ENCODE assay signal across 11 cellular contexts in genomic region chr3:152278674-152279427, GRCh38. TPM values are rescaled to one million over a fixed set of nuclear protein-coding genes. Genes with fewer than 3 reads are reported as not detected.
A peak's percentile ranks its signal among the peaks of the same experiment; 100 is the strongest.
DNase-seq lines count a peak whose midpoint lies in the region; ATAC-seq, FAIRE-seq and TF ChIP-seq lines count a peak whose summit lies in the region.
"Had no signal": no experiment of that assay in that cellular context is flagged by ENCODE, and none has a peak within 500 bp of the region (broad histone marks: within the 10 kb centered on the region; RNA-seq: fewer than 3 reads in every experiment).

No MANE protein-coding gene starts in this region.

- in situ Hi-C loops in GM23248 (cut with MboI): no loop called here

- intact Hi-C loops in esophagus squamous epithelium (cut with DNase I): no loop called here

- H3K4me2 ChIP-seq in GM23248 (ENCODE audit: unreplicated experiment): peak overlapping the region; percentile 54

- H3K4me3 ChIP-seq in GM23248: no peak overlapping the region
- no peak overlapping the region for H3K4me3 ChIP-seq in RWPE2 (ENCODE audit: severe bottlenecking)
- peak overlapping the region in 1 of 4 donors; percentile 1 for H3K4me3 ChIP-seq in esophagus squamous epithelium
- no peak overlapping the region for H3K4me3 ChIP-seq in small intestine (ENCODE audit: low read depth in 1 of 2, low read length in 2 of 2)
- H3K4me3 ChIP-seq: pancreas had no signal

- 56 to 61% methylated on average over 6 of the region's 6 CpGs for WGBS in GM23248 (ENCODE audit: low coverage in 1 of 2, low lambda C conversion rate in 2 of 2, missing lambda C conversion rate in 2 of 2), 2 experiments
- 60 to 70% methylated on average over 6 of the region's 6 CpGs for WGBS in esophagus squamous epithelium, 2 donors
- WGBS in small intestine, 3 donors: 62 to 72% (median 66%) methylated on average over 6 of the region's 6 CpGs

- no peaks in the 10 kb centered on the region for H3K27me3 ChIP-seq in GM23248 (replicated peaks; ENCODE audit: insufficient read depth)
- no peaks in the 10 kb centered on the region for H3K27me3 ChIP-seq in RWPE2 (ENCODE audit: insufficient read depth, poor library complexity, severe bottlenecking)
- H3K27me3 ChIP-seq in esophagus squamous epithelium: no peaks in the 10 kb centered on the region
- H3K27me3 ChIP-seq in small intestine (ENCODE audit: control insufficient read depth in 2 of 2, insufficient read depth in 2 of 2, low read length in 2 of 2): no peaks in the 10 kb centered on the region
- H3K27me3 ChIP-seq: pancreas had no signal

- DNase-seq in GM23248 (peak; percentile 56), RWPE2 (ENCODE audit: low spot score) (no peak), esophagus squamous epithelium (lab: John Stamatoyannopoulos, UW) (no peak), small intestine (no peak), omental fat pad (ENCODE audit: low spot score) (no peak)
- DNase-seq: NCI-H187 treated with DMSO at 0.1 percent for 48 hours, pancreas had no signal

- 0 out of 3 replicates have a peak, but pooled peaks have one; percentile 27 for ATAC-seq in RWPE2 (ENCODE audit: low read depth)
- no peak for ATAC-seq in HG03196 (IDR thresholded peaks at IDR 0.05; ENCODE audit: unreplicated experiment)
- no peak for ATAC-seq in omental fat pad (ENCODE audit: low FRiP score)
- ATAC-seq in GM18861 (IDR thresholded peaks at IDR 0.05; ENCODE audit: unreplicated experiment): no peak
- no peak for ATAC-seq in HG02610 (IDR thresholded peaks at IDR 0.05; ENCODE audit: unreplicated experiment)
- ATAC-seq: HCT116 had no signal

- TF ChIP-seq POLR2A in esophagus squamous epithelium (IDR thresholded peaks at IDR 0.05): no peak

- no peak overlapping the region for H3K9ac ChIP-seq in GM23248

- peaks cover 29% of the 10 kb centered on the region for H3F3A ChIP-seq in GM23248 (ENCODE audit: insufficient read depth)

- TF ChIP-seq CTCF in RWPE2 (IDR thresholded peaks at IDR 0.05; ENCODE audit: poor library complexity, severe bottlenecking): no peak
- no peak for TF ChIP-seq CTCF in esophagus squamous epithelium (IDR thresholded peaks at IDR 0.05)
- no peak for TF ChIP-seq CTCF in omental fat pad (IDR thresholded peaks at IDR 0.05)

- H2AFZ ChIP-seq in GM23248: no peak overlapping the region

- H3K27ac ChIP-seq in GM23248 (peak overlapping the region; percentile 21; the same call in 1 of the 2 replicates), RWPE2 (ENCODE audit: poor library complexity, severe bottlenecking) (no peak overlapping the region), esophagus squamous epithelium (peak overlapping the region in 3 of 4 donors; percentile 20 to 56 (median 39)), small intestine (ENCODE audit: low read depth in 1 of 2, low read length in 1 of 2) (peak overlapping the region; percentile 41 to 74)
- H3K27ac ChIP-seq: pancreas had no signal

- no peaks in the 10 kb centered on the region for H3K9me3 ChIP-seq in GM23248 (ENCODE audit: low read depth)
- peaks cover 2% of the 10 kb centered on the region for H3K9me3 ChIP-seq in RWPE2 (ENCODE audit: severe bottlenecking)
- H3K9me3 ChIP-seq in esophagus squamous epithelium: no peaks in the 10 kb centered on the region
- H3K9me3 ChIP-seq in small intestine (ENCODE audit: control insufficient read depth, low read depth): no peaks in the 10 kb centered on the region
- H3K9me3 ChIP-seq: pancreas had no signal

- H3K36me3 ChIP-seq in GM23248 (ENCODE audit: low read depth) (no peaks in the 10 kb centered on the region; the same call in 1 of the 2 replicates), RWPE2 (ENCODE audit: low read depth) (peaks cover 6% of the 10 kb centered on the region), esophagus squamous epithelium (no peaks in the 10 kb centered on the region), small intestine (ENCODE audit: control insufficient read depth in 2 of 2, insufficient read depth in 2 of 2, low read length in 2 of 2) (no peaks in the 10 kb centered on the region)
- H3K36me3 ChIP-seq: pancreas had no signal

- no peaks in the 10 kb centered on the region for H3K9me2 ChIP-seq in GM23248 (ENCODE audit: insufficient read depth)

- H4K20me1 ChIP-seq in GM23248 (ENCODE audit: insufficient read depth): no peaks in the 10 kb centered on the region; the same call in 1 of the 2 replicates

- FAIRE-seq in small intestine (lab: Jason Lieb, UNC): no peak
- FAIRE-seq: pancreas had no signal

- peaks cover 100% of the 10 kb centered on the region for H3K79me2 ChIP-seq in GM23248 (ENCODE audit: insufficient read depth)

- peaks cover 80% of the 10 kb centered on the region for H3K4me1 ChIP-seq in GM23248 (ENCODE audit: insufficient read depth)
- peaks cover 24% of the 10 kb centered on the region for H3K4me1 ChIP-seq in RWPE2 (ENCODE audit: insufficient read depth, poor library complexity, severe bottlenecking)
- peaks cover 28 to 97% (median 59%) of the 10 kb centered on the region in 3 donors for H3K4me1 ChIP-seq in esophagus squamous epithelium
- H3K4me1 ChIP-seq in small intestine (ENCODE audit: control insufficient read depth in 2 of 2, insufficient read depth in 1 of 2, low read depth in 1 of 2, low read length in 1 of 2): peaks cover 9 to 30% of the 10 kb centered on the region in 2 donors

RNA-seq across cellular contexts. Expression of gene MBNL1, which starts 10.1 kb away (rescaled TPM):
- total RNA-seq in GM23248 (2014; rRNA removed; shearing (Covaris generic)): 251 and 262 TPM in 2 replicates
- polyA plus RNA-seq in GM23248 (2016; fragmentation: Nextera tagmentation; extraction: Ambion mirVana): 81.7 and 89.5 TPM in 2 replicates
- 100 to 1,000 TPM in 3 of 4 donors, 10 to 100 TPM in 1; 94.0 to 318 (median 161) TPM for total RNA-seq in esophagus squamous epithelium
- 10 to 100 TPM; 39.6 to 41.2 (median 40.0) TPM for polyA plus RNA-seq in small intestine
- total RNA-seq in omental fat pad: 100 to 1,000 TPM; 346 to 530 (median 397) TPM
